Comparison of ENCODE assay signal across 27 cellular contexts in the genomic region with DNA sequence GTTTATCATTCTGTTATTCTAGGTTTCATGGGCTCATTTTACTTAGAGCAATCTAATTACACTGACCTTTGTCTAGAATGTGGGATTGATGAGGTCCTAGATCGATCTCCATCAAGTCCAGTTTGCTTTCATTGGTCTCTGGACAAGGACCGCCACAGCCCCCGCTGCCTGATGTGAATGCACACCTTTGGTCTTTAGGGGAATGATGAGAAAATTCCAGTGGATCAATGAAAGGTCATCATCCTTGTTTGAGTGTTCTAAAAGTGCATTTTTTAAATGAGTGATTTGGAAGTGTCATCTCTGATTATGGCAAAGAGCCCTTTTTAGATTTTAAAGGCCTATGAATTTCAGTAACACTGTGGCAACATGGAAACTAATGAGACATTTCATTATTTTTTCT. TPM values are rescaled to one million over a fixed set of nuclear protein-coding genes. Genes with fewer than 3 reads are reported as not detected.
DNase-seq lines count a peak whose midpoint lies in the region; ATAC-seq, FAIRE-seq and TF ChIP-seq lines count a peak whose summit lies in the region.
"Had no signal": no experiment of that assay in that cellular context is flagged by ENCODE, and none has a peak within 500 bp of the region (broad histone marks: within the 10 kb centered on the region; RNA-seq: fewer than 3 reads in every experiment).

No MANE protein-coding gene starts in this region.

- peak overlapping the region; percentile 34 for H3K4me3 Mint-ChIP-seq in activated naive CD4-positive, alpha-beta T cell treated with anti-CD3 and anti-CD28 coated beads for 36 hours
- H3K4me3 Mint-ChIP-seq in CD8-positive, alpha-beta memory T cell: peak overlapping the region in 6 of 7 donors; percentile 28 to 72 (median 56)
- H3K4me3 Mint-ChIP-seq in chondrocyte (ENCODE audit: unreplicated experiment): no peak overlapping the region
- peak overlapping the region; percentile 67 for H3K4me3 Mint-ChIP-seq in neural progenitor cell
- H3K4me3 Mint-ChIP-seq: H9 had no signal

- H3K4me3 ChIP-seq in CD8-positive, alpha-beta memory T cell (ENCODE audit: low read length): no peak overlapping the region
- no peak overlapping the region for H3K4me3 ChIP-seq in neural progenitor cell
- H3K4me3 ChIP-seq: breast epithelium, gastrocnemius medialis, MG63, SJSA1, thyroid gland had no signal

- intact Hi-C loops in activated naive CD4-positive, alpha-beta T cell treated with anti-CD3 and anti-CD28 coated beads for 36 hours (cut with micrococcal nuclease): loop anchor here (5.0 kb wide), 2 partner anchors 291 to 1594 kb away; a partner anchor contains a TSS

- H3F3A ChIP-seq in neural progenitor cell (ENCODE audit: low read depth): no peaks in the 10 kb centered on the region

- H3K9ac ChIP-seq in neural progenitor cell: no peak overlapping the region

- H3K79me2 ChIP-seq in neural progenitor cell (ENCODE audit: low read depth): no peaks in the 10 kb centered on the region

- no peaks in the 10 kb centered on the region for H3K27me3 Mint-ChIP-seq in activated naive CD4-positive, alpha-beta T cell treated with anti-CD3 and anti-CD28 coated beads for 36 hours (ENCODE audit: low read depth)
- no peaks in the 10 kb centered on the region for H3K27me3 Mint-ChIP-seq in CD8-positive, alpha-beta memory T cell
- no peaks in the 10 kb centered on the region for H3K27me3 Mint-ChIP-seq in chondrocyte (ENCODE audit: low read depth)
- H3K27me3 Mint-ChIP-seq in neural progenitor cell (ENCODE audit: insufficient read depth, low read depth): peaks cover 19% of the 10 kb centered on the region

- H3K9me3 ChIP-seq in CD8-positive, alpha-beta memory T cell (ENCODE audit: low read length): no peaks in the 10 kb centered on the region
- no peaks in the 10 kb centered on the region for H3K9me3 ChIP-seq in neural progenitor cell (ENCODE audit: low read depth)
- H3K9me3 ChIP-seq: breast epithelium, gastrocnemius medialis, MG63, SJSA1, thyroid gland had no signal

- H3K27me3 ChIP-seq in CD8-positive, alpha-beta memory T cell (ENCODE audit: insufficient read depth, low read length, poor library complexity, severe bottlenecking): no peaks in the 10 kb centered on the region
- H3K27me3 ChIP-seq in neural progenitor cell: peaks cover 67% of the 10 kb centered on the region
- H3K27me3 ChIP-seq: breast epithelium, gastrocnemius medialis, MG63, SJSA1, thyroid gland had no signal

- H2AFZ ChIP-seq in neural progenitor cell (replicated peaks): no peak overlapping the region

- CTCF ChIA-PET in activated naive CD4-positive, alpha-beta T cell treated with anti-CD3 and anti-CD28 coated beads for 36 hours (lab: Charles Lee): interaction anchor here (1.0 kb wide), 1 partner anchor 69 kb away, joined by 3 read pairs; no protein-coding TSS in a partner anchor
- CTCF ChIA-PET in CD8-positive, alpha-beta memory T cell (lab: Charles Lee): interaction anchor here (1.1 to 1.5 kb wide), 3 partner anchors 129 to 151 kb away, joined by 4 read pairs; no protein-coding TSS in a partner anchor

- H3K27ac Mint-ChIP-seq in activated naive CD4-positive, alpha-beta T cell treated with anti-CD3 and anti-CD28 coated beads for 36 hours: no peak overlapping the region
- peak overlapping the region in 5 of 8 donors; percentile 29 to 72 (median 56) for H3K27ac Mint-ChIP-seq in CD8-positive, alpha-beta memory T cell
- peak overlapping the region; percentile 17 for H3K27ac Mint-ChIP-seq in chondrocyte (ENCODE audit: unreplicated experiment)
- H3K27ac Mint-ChIP-seq in neural progenitor cell: no peak overlapping the region
- H3K27ac Mint-ChIP-seq: H9 had no signal

- peaks cover 10% of the 10 kb centered on the region for H3K4me1 ChIP-seq in CD8-positive, alpha-beta memory T cell (ENCODE audit: insufficient read depth, low read length)
- H3K4me1 ChIP-seq in neural progenitor cell: peaks cover 4% of the 10 kb centered on the region
- H3K4me1 ChIP-seq: breast epithelium had no signal

- H3K36me3 ChIP-seq in CD8-positive, alpha-beta memory T cell (ENCODE audit: insufficient read depth, low read length): no peaks in the 10 kb centered on the region
- H3K36me3 ChIP-seq in neural progenitor cell: no peaks in the 10 kb centered on the region
- H3K36me3 ChIP-seq: breast epithelium, gastrocnemius medialis, MG63, SJSA1, thyroid gland had no signal

- no peak for TF ChIP-seq CTCF in chondrocyte (IDR thresholded peaks at IDR 0.05)
- TF ChIP-seq CTCF in neural progenitor cell (IDR thresholded peaks at IDR 0.05): no peak

- peaks cover 7% of the 10 kb centered on the region for H4K20me1 ChIP-seq in neural progenitor cell (ENCODE audit: low read depth)

- FAIRE-seq in RCC 7860 (lab: Jason Lieb, UNC): no peak
- FAIRE-seq: colon, GM12892 had no signal

- H3K4me1 Mint-ChIP-seq in activated naive CD4-positive, alpha-beta T cell treated with anti-CD3 and anti-CD28 coated beads for 36 hours (ENCODE audit: low read depth): peaks cover 26% of the 10 kb centered on the region
- H3K4me1 Mint-ChIP-seq in CD8-positive, alpha-beta memory T cell: peaks cover 24 to 35% (median 29%) of the 10 kb centered on the region in 3 donors
- H3K4me1 Mint-ChIP-seq in chondrocyte (ENCODE audit: low read depth) (peaks cover 24% of the 10 kb centered on the region), neural progenitor cell (peaks cover 14% of the 10 kb centered on the region)

- H3K9me3 Mint-ChIP-seq in activated naive CD4-positive, alpha-beta T cell treated with anti-CD3 and anti-CD28 coated beads for 36 hours: no peaks in the 10 kb centered on the region
- H3K9me3 Mint-ChIP-seq in CD8-positive, alpha-beta memory T cell: no peaks in the 10 kb centered on the region
- no peaks in the 10 kb centered on the region for H3K9me3 Mint-ChIP-seq in chondrocyte (ENCODE audit: low read depth)
- peaks cover 2% of the 10 kb centered on the region for H3K9me3 Mint-ChIP-seq in neural progenitor cell
- H3K9me3 Mint-ChIP-seq: H9 had no signal

- H3K27ac ChIP-seq in CD8-positive, alpha-beta memory T cell (ENCODE audit: low read depth, low read length): no peak overlapping the region
- H3K27ac ChIP-seq in neural progenitor cell: no peak overlapping the region
- H3K27ac ChIP-seq: breast epithelium, HL-60, SJSA1 had no signal

- POLR2A ChIA-PET in CD8-positive, alpha-beta memory T cell (lab: Charles Lee): no interaction called here

- ATAC-seq in GM21529 (IDR thresholded peaks at IDR 0.05; ENCODE audit: unreplicated experiment): no peak
- ATAC-seq: gastrocnemius medialis had no signal

- H3K4me2 ChIP-seq in neural progenitor cell: no peak overlapping the region

- H3K36me3 Mint-ChIP-seq in activated naive CD4-positive, alpha-beta T cell treated with anti-CD3 and anti-CD28 coated beads for 36 hours (ENCODE audit: low read depth): peaks cover 5% of the 10 kb centered on the region
- H3K36me3 Mint-ChIP-seq in CD8-positive, alpha-beta memory T cell: peaks cover 0 to 7% (median 0%) of the 10 kb centered on the region in 3 donors
- H3K36me3 Mint-ChIP-seq in chondrocyte (ENCODE audit: low read depth): no peaks in the 10 kb centered on the region
- no peaks in the 10 kb centered on the region for H3K36me3 Mint-ChIP-seq in neural progenitor cell

- DNase-seq in activated naive CD4-positive, alpha-beta T cell treated with anti-CD3 and anti-CD28 coated beads for 36 hours: no peak
- DNase-seq in activated naive CD4-positive, alpha-beta T cell treated with anti-CD3 and anti-CD28 coated beads, Interleukin-2, amount 50 U/mL, for 16 hours: no peak
- no peak for DNase-seq in CD8-positive, alpha-beta memory T cell
- no peak for DNase-seq in chondrocyte (ENCODE audit: low spot score)
- DNase-seq in neural progenitor cell (ENCODE audit: low spot score): no peak
- DNase-seq in kidney glomerular epithelial cell (lab: John Stamatoyannopoulos, UW): no peak
- DNase-seq in RCC 7860 (ENCODE audit: low spot score): no peak
- DNase-seq: activated CD4-positive, CD25-positive, alpha-beta regulatory T cell; activated effector memory CD4-positive, alpha-beta T cell treated with anti-CD3 and anti-CD28 coated beads, Interleukin-2, amount 50 U/mL, for 16 hours; AML-193; gastrocnemius medialis; H9; hippocampal formation; KG1; mesendoderm; MG63; NCI-H1105; NCI-H187; NCI-H446 treated with DMSO at 0.1 percent for 48 hours; RPMI8226; thyroid gland had no signal

RNA-seq across cellular contexts. Expression of a gene that starts 2.2 kb away (rescaled TPM):
- 10 to 100 TPM; 92.0 to 93.5 TPM for total RNA-seq in activated naive CD4-positive, alpha-beta T cell treated with anti-CD3 and anti-CD28 coated beads for 36 hours
- total RNA-seq in CD8-positive, alpha-beta memory T cell: 10 to 100 TPM; 80.0 to 80.5 TPM
- 47.0 TPM for polyA plus RNA-seq in CD8-positive, alpha-beta memory T cell
- total RNA-seq in chondrocyte (97.2 to 117 TPM (median 114 TPM) in 3 replicates), neural progenitor cell (ENCODE audit: low replicate concordance) (0.19 TPM in 2 replicates)

Comparison
In these comparisons a context has a peak if more than half of its experiments do, and no peak if none do; other contexts are left out.
1. H3K27ac Mint-ChIP-seq: peak in CD8-positive, alpha-beta memory T cell (5 of 8) and chondrocyte (single experiment); none in activated naive CD4-positive, alpha-beta T cell treated with anti-CD3 and anti-CD28 coated beads for 36 hours (single experiment) and neural progenitor cell (single experiment).
2. RNA of a gene that starts 2.2 kb away (total RNA-seq): 97.2 to 117 TPM in chondrocyte, 92.0 to 93.5 TPM in activated naive CD4-positive, alpha-beta T cell treated with anti-CD3 and anti-CD28 coated beads for 36 hours and 80.0 to 80.5 TPM in CD8-positive, alpha-beta memory T cell; 0.19 TPM in neural progenitor cell; every median in the first group is over 10 times any median in the second.